1 cellular context compared by ENCODE assay signal in the genomic region with DNA sequence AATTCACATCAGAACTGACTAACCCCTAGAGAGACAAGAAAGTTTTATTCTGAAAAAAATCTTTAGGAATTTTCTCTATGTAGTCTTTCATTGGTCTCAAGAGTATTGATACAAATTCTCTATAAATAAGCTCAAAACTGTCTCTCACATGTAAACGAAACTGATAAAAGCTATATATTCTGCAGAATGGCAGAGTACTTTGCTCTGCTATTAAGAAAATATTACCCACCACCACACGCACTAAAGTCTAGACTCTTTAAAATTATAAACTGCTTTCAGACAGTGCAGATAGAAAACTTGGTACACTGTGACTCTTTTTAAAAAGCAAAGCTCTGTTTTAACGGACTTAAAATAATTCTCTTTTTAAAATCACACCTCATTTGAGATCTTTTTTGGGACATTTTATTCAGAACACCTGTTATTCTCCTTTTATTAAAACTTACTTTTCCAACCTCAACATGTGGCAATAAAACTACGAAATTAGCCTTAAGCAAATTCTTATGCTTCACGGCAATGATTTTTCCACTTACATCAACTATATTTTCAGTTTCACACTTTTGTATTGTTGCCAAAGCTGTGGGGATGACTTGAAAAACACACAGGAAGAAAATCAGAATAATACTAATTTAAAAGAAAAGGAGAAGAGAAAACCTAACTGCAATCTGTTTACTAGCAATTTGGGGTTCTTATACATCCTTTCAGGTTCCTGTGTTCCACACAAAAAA.
TF ChIP-seq lines count a peak whose summit lies in the region.

No MANE protein-coding gene starts in this region.

TF ChIP-seq in A549, 52 proteins besides CTCF, POLR2A, EP300 and RAD21 (continued from another document):
- TF ChIP-seq, protein P1, sequence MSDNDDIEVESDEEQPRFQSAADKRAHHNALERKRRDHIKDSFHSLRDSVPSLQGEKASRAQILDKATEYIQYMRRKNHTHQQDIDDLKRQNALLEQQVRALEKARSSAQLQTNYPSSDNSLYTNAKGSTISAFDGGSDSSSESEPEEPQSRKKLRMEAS (IDR thresholded peaks at IDR 0.05), result no peak
- TF ChIP-seq NR3C1 (IDR thresholded peaks at IDR 0.05) (no peak), FOXS1 (CRISPR knock-in tag; IDR thresholded peaks at IDR 0.05) (no peak), HEYL (CRISPR knock-in tag; IDR thresholded peaks at IDR 0.05) (no peak), RARB (CRISPR knock-in tag; IDR thresholded peaks at IDR 0.05) (no peak), HOXA7 (CRISPR knock-in tag; IDR thresholded peaks at IDR 0.05) (no peak), TP53 (CRISPR knock-in tag; IDR thresholded peaks at IDR 0.05) (no peak), PHF8 (IDR thresholded peaks at IDR 0.05; ENCODE audit: borderline replicate concordance, low read depth) (no peak), FOSL2 (IDR thresholded peaks at IDR 0.05) (no peak), FOSL2 (CRISPR knock-in tag; IDR thresholded peaks at IDR 0.05) (no peak)
- TF ChIP-seq, protein P2, sequence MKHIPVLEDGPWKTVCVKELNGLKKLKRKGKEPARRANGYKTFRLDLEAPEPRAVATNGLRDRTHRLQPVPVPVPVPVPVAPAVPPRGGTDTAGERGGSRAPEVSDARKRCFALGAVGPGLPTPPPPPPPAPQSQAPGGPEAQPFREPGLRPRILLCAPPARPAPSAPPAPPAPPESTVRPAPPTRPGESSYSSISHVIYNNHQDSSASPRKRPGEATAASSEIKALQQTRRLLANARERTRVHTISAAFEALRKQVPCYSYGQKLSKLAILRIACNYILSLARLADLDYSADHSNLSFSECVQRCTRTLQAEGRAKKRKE (CRISPR knock-in tag; IDR thresholded peaks at IDR 0.05; ENCODE audit: low read depth), result no peak
TF ChIP-seq in A549: peak in this region for 0.
